Comparison of ENCODE assay signal across 8 cellular contexts in the genomic region with DNA sequence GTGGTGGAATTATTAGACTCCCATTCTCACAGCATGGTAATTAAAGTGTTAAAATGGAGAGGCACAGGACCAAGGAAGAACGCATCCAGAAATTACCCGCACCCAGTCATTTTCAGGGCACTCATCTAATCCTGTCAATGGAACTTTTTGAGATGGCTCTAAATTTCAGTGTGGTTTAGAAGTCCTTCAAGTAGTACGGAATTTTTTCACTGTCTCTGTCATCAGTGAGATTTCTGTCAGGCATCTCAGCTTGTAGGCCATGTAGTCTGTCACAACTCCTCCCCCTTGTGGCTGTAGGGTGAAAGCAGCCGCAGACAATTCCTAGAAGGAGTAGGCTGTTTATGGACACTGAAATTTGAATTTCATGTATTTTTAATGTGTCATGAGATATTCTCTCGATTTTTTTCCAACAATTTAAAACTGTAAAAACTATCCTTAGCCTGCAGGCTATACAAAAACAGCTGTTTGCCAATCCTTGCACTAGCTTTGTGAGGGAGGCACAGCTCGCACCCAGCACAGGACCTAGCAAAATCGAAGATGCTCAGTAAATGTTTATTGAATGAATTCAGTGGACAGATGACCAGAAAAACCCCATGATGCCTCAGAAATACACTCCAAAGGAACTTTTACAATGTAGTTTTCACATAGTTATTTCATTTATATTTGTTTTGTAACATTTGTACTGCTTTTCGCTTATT. TPM values are rescaled to one million over a fixed set of nuclear protein-coding genes. Genes with fewer than 3 reads are reported as not detected.
DNase-seq lines count a peak whose midpoint lies in the region; ATAC-seq, FAIRE-seq and TF ChIP-seq lines count a peak whose summit lies in the region.

No MANE protein-coding gene starts in this region.

- TF ChIP-seq CTCF in RWPE2 (IDR thresholded peaks at IDR 0.05; ENCODE audit: poor library complexity, severe bottlenecking) (peak; percentile 59), osteoblast (IDR thresholded peaks at IDR 0.05; ENCODE audit: extremely low read depth, low read depth, low read length) (peak; percentile 93), upper lobe of right lung (IDR thresholded peaks at IDR 0.05) (peak; percentile 83)

- H3K4me1 ChIP-seq in RWPE2 (ENCODE audit: insufficient read depth, poor library complexity, severe bottlenecking) (no peaks in the 10 kb centered on the region), osteoblast (ENCODE audit: insufficient read depth, low read length) (peaks cover 5% of the 10 kb centered on the region), upper lobe of right lung (no peaks in the 10 kb centered on the region)

- peak; percentile 57 for FAIRE-seq in frontal cortex (lab: Jason Lieb, UNC)

- no peak overlapping the region for H3K27ac ChIP-seq in RWPE2 (ENCODE audit: poor library complexity, severe bottlenecking)
- H3K27ac ChIP-seq in osteoblast (ENCODE audit: low read depth, low read length), result no peak overlapping the region
- no peak overlapping the region for H3K27ac ChIP-seq in upper lobe of right lung

- H4K20me1 ChIP-seq in osteoblast (ENCODE audit: insufficient read depth, low read length), result no peaks in the 10 kb centered on the region

- H3K36me3 ChIP-seq in RWPE2 (ENCODE audit: low read depth) (no peaks in the 10 kb centered on the region; the same call in 1 of the 2 replicates), osteoblast (ENCODE audit: insufficient read depth, low read length) (peaks cover 4% of the 10 kb centered on the region), upper lobe of right lung (peaks cover 30% of the 10 kb centered on the region)

- no peaks in the 10 kb centered on the region for H3K9me3 ChIP-seq in RWPE2 (ENCODE audit: severe bottlenecking)
- no peaks in the 10 kb centered on the region for H3K9me3 ChIP-seq in osteoblast (ENCODE audit: low read depth, low read length)
- no peaks in the 10 kb centered on the region for H3K9me3 ChIP-seq in upper lobe of right lung

- H2AFZ ChIP-seq in osteoblast (ENCODE audit: low read length), result peak overlapping the region; percentile 50

- DNase-seq in Ammon's horn (ENCODE audit: low spot score) (peak; percentile 90), Kasumi-1 (lab: John Stamatoyannopoulos, UW) (peak; percentile 80 to 86), RWPE2 (ENCODE audit: low spot score) (no peak), frontal cortex (ENCODE audit: low spot score in 2 of 2) (peak; percentile 38 to 62), osteoblast (ENCODE audit: insufficient read length, low spot score, missing footprints) (no peak), upper lobe of right lung (no peak)
- DNase-seq in activated gamma-delta T cell treated with anti-CD3 and anti-CD28 coated beads, Interleukin-2, amount 50 U/mL, for 16 hours (ENCODE audit: low read depth), result peak; percentile 34

- H3K27me3 ChIP-seq in RWPE2 (ENCODE audit: insufficient read depth, poor library complexity, severe bottlenecking), result no peaks in the 10 kb centered on the region
- H3K27me3 ChIP-seq in osteoblast (ENCODE audit: insufficient read depth, low read length), result no peaks in the 10 kb centered on the region
- no peaks in the 10 kb centered on the region for H3K27me3 ChIP-seq in upper lobe of right lung

- ATAC-seq in GM19023 (IDR thresholded peaks at IDR 0.05; ENCODE audit: unreplicated experiment) (peak; percentile 63), RWPE2 (ENCODE audit: low read depth) (peak; percentile 70; the same call in 2 of the 3 replicates), upper lobe of right lung (peak; percentile 96)

- H3K4me2 ChIP-seq in osteoblast (ENCODE audit: insufficient read depth, low read length), result peak overlapping the region; percentile 58

- no peaks in the 10 kb centered on the region for H3K79me2 ChIP-seq in osteoblast (ENCODE audit: insufficient read depth, low read length)

- H3K4me3 ChIP-seq in RWPE2 (ENCODE audit: severe bottlenecking) (no peak overlapping the region), osteoblast (ENCODE audit: insufficient read depth, low read length) (peak overlapping the region; percentile 10), upper lobe of right lung (no peak overlapping the region)

- intact Hi-C loops in upper lobe of right lung (cut with DNase I), result no loop called here

RNA-seq across cellular contexts. Expression of gene NUP133, which starts 6.6 kb away (rescaled TPM):
- 65.6 TPM for total RNA-seq in frontal cortex
- total RNA-seq in osteoblast, result 35.1 and 35.4 TPM in 2 replicates
- 33.8 TPM for total RNA-seq in upper lobe of right lung

RNA-seq across cellular contexts. Expression of gene ABCB10, which starts 43.8 kb away (rescaled TPM):
- total RNA-seq in frontal cortex (18.8 TPM), osteoblast (12.4 and 13.4 TPM in 2 replicates), upper lobe of right lung (17.3 TPM)

Comparison
In these comparisons a context has a peak if more than half of its experiments do, and no peak if none do; other contexts are left out.
1. DNase-seq: peak in Ammon's horn (single experiment), Kasumi-1 (2 of 2), activated gamma-delta T cell treated with anti-CD3 and anti-CD28 coated beads, Interleukin-2, amount 50 U/mL, for 16 hours (single experiment) and frontal cortex (2 of 2); none in RWPE2 (single experiment), osteoblast (single experiment) and upper lobe of right lung (single experiment).
2. Peak in every context shown above with its lines, with median percentiles within 50 percentile points of each other: ATAC-seq and CTCF ChIP-seq.